ENCODE assay signal across 17 cellular contexts in the genomic region with DNA sequence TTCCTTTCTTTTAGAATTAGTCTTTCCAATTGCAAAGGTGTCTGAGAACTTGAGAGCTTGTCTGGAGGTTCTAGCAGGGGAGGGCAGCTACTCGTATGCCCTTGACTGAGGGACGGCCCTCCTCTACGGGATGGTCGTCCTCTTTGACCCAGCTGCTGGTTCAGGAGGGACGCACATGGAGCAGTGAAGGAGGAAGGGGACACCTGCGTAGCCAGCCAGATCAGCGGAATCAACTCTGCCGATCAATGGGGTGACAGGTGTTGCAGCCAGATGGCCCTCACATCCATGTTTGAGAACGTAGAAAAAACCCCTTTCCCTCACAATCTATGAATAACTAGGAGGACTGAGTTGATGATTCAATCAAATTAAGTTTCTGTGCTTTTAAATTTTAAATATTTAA. TPM values are rescaled to one million over a fixed set of nuclear protein-coding genes. Genes with fewer than 3 reads are reported as not detected.
DNase-seq lines count a peak whose midpoint lies in the region; ATAC-seq and TF ChIP-seq lines count a peak whose summit lies in the region.
"Had no signal": no experiment of that assay in that cellular context is flagged by ENCODE, and none has a peak within 500 bp of the region (broad histone marks: within the 10 kb centered on the region; RNA-seq: fewer than 3 reads in every experiment).

No MANE protein-coding gene starts in this region.

- H3K9me3 Mint-ChIP-seq in brain (no peaks in the 10 kb centered on the region), neural crest cell (no peaks in the 10 kb centered on the region)
- no peaks in the 10 kb centered on the region for H3K9me3 Mint-ChIP-seq in activated CD4-positive, alpha-beta T cell treated with anti-CD3 and anti-CD28 coated beads, Interleukin-2, amount 10 ng/mL, durations not matched to agents 7 days and 5 days
- H3K9me3 Mint-ChIP-seq: activated CD8-positive, alpha-beta T cell treated with anti-CD3 and anti-CD28 coated beads for 36 hours; immature natural killer cell; natural killer cell treated with Interleukin-12 subunit alpha and Interleukin-12 subunit beta and Interleukin-15 and Interleukin-18, amount 100 ng/mL, for 72 hours had no signal

- TF ChIP-seq POLR2A in ovary (IDR thresholded peaks at IDR 0.05), result no peak

- TF ChIP-seq CTCF in brain (conservative IDR thresholded peaks at IDR 0.05) (no peak), neural crest cell (conservative IDR thresholded peaks at IDR 0.05) (no peak), ovary (IDR thresholded peaks at IDR 0.05) (no peak)

- H3K9me3 ChIP-seq in right cardiac atrium (ENCODE audit: control insufficient read depth, low read length), result no peaks in the 10 kb centered on the region
- no peaks in the 10 kb centered on the region for H3K9me3 ChIP-seq in ovary
- H3K9me3 ChIP-seq: colonic mucosa, HAP-1 had no signal

- no peaks in the 10 kb centered on the region for H3K36me3 ChIP-seq in ovary
- H3K36me3 ChIP-seq: colonic mucosa had no signal

- H3K4me3 ChIP-seq in right cardiac atrium (ENCODE audit: low read length) (no peak overlapping the region), ovary (no peak overlapping the region)
- H3K4me3 ChIP-seq: colonic mucosa, HAP-1 had no signal

- ATAC-seq in right cardiac atrium, result no peak
- ATAC-seq: activated CD8-positive, alpha-beta T cell treated with anti-CD3 and anti-CD28 coated beads for 36 hours; natural killer cell treated with Interleukin-12 subunit alpha and Interleukin-12 subunit beta and Interleukin-15 and Interleukin-18, amount 100 ng/mL, for 72 hours; T-helper 17 cell had no signal

- WGBS in right cardiac atrium, result 62% methylated on average over 9 of the region's 9 CpGs
- 65 to 68% (median 65%) methylated on average over 9 of the region's 9 CpGs for WGBS in ovary, 3 donors

- H3K4me1 Mint-ChIP-seq in brain (peaks cover 91% of the 10 kb centered on the region), neural crest cell (peaks cover 83% of the 10 kb centered on the region)
- H3K4me1 Mint-ChIP-seq in activated CD4-positive, alpha-beta T cell treated with anti-CD3 and anti-CD28 coated beads, Interleukin-2, amount 10 ng/mL, durations not matched to agents 7 days and 5 days, result peaks cover 26% of the 10 kb centered on the region

- H3K27me3 Mint-ChIP-seq in brain (no peaks in the 10 kb centered on the region), neural crest cell (ENCODE audit: low read depth) (no peaks in the 10 kb centered on the region)
- no peaks in the 10 kb centered on the region for H3K27me3 Mint-ChIP-seq in activated CD4-positive, alpha-beta T cell treated with anti-CD3 and anti-CD28 coated beads, Interleukin-2, amount 10 ng/mL, durations not matched to agents 7 days and 5 days
- H3K27me3 Mint-ChIP-seq: activated CD8-positive, alpha-beta T cell treated with anti-CD3 and anti-CD28 coated beads for 36 hours; natural killer cell treated with Interleukin-12 subunit alpha and Interleukin-12 subunit beta and Interleukin-15 and Interleukin-18, amount 100 ng/mL, for 72 hours; T-helper 17 cell had no signal

- no peaks in the 10 kb centered on the region for H3K27me3 ChIP-seq in right cardiac atrium (ENCODE audit: control insufficient read depth, insufficient read depth)
- no peaks in the 10 kb centered on the region for H3K27me3 ChIP-seq in ovary
- H3K27me3 ChIP-seq: colonic mucosa had no signal

- H3K27ac Mint-ChIP-seq in brain (peak overlapping the region; percentile 75 to 100 (median 92)), neural crest cell (ENCODE audit: unreplicated experiment) (no peak overlapping the region)
- no peak overlapping the region for H3K27ac Mint-ChIP-seq in activated CD4-positive, alpha-beta T cell treated with anti-CD3 and anti-CD28 coated beads, Interleukin-2, amount 10 ng/mL, durations not matched to agents 7 days and 5 days
- H3K27ac Mint-ChIP-seq: activated CD8-positive, alpha-beta T cell treated with anti-CD3 and anti-CD28 coated beads for 36 hours; immature natural killer cell; natural killer cell treated with Interleukin-12 subunit alpha and Interleukin-12 subunit beta and Interleukin-15 and Interleukin-18, amount 100 ng/mL, for 72 hours; T-helper 17 cell had no signal

- peak overlapping the region; percentile 47 for H3K27ac ChIP-seq in right cardiac atrium (ENCODE audit: low read length)
- no peak overlapping the region for H3K27ac ChIP-seq in ovary
- H3K27ac ChIP-seq: colonic mucosa had no signal

- intact Hi-C loops in right cardiac atrium (cut with DNase I) (no loop called here), cardiac septum (cut with DNase I) (no loop called here), ovary (cut with DNase I) (no loop called here)

- TF ChIP-seq EP300 in ovary (IDR thresholded peaks at IDR 0.05), result no peak

- peaks cover 41% of the 10 kb centered on the region for H3K36me3 Mint-ChIP-seq in brain
- peaks cover 12% of the 10 kb centered on the region for H3K36me3 Mint-ChIP-seq in neural crest cell (ENCODE audit: low read depth)
- peaks cover 14% of the 10 kb centered on the region for H3K36me3 Mint-ChIP-seq in activated CD4-positive, alpha-beta T cell treated with anti-CD3 and anti-CD28 coated beads, Interleukin-2, amount 10 ng/mL, durations not matched to agents 7 days and 5 days (ENCODE audit: low read depth)
- H3K36me3 Mint-ChIP-seq: natural killer cell treated with Interleukin-12 subunit alpha and Interleukin-12 subunit beta and Interleukin-15 and Interleukin-18, amount 100 ng/mL, for 72 hours had no signal

- POLR2A ChIA-PET in activated CD4-positive, alpha-beta T cell treated with anti-CD3 and anti-CD28 coated beads, Interleukin-2, amount 10 ng/mL, durations not matched to agents 7 days and 5 days (lab: Charles Lee), result no interaction called here

- H3K4me1 ChIP-seq in right cardiac atrium (ENCODE audit: control insufficient read depth, insufficient read depth, low read length) (peaks cover 58% of the 10 kb centered on the region), ovary (ENCODE audit: insufficient read depth) (peaks cover 34% of the 10 kb centered on the region)

- CTCF ChIA-PET in activated CD4-positive, alpha-beta T cell treated with anti-CD3 and anti-CD28 coated beads, Interleukin-2, amount 10 ng/mL, durations not matched to agents 7 days and 5 days (lab: Charles Lee), result interaction anchor here (1.1 kb wide), 1 partner anchor 28 kb away, joined by 3 read pairs; no protein-coding TSS in a partner anchor

- no peak for DNase-seq in right cardiac atrium
- no peak for DNase-seq in cardiac septum (ENCODE audit: low spot score)
- no peak for DNase-seq in neural crest cell (ENCODE audit: low read depth, low spot score)
- DNase-seq in stimulated activated CD4-positive, alpha-beta T cell treated with anti-CD3 and anti-CD28 coated beads, Interleukin-2, amount 100 ng/mL, for 24 hours, result no peak
- DNase-seq in ovary, result no peak
- no peak for DNase-seq in T-helper 9 cell
- no peak for DNase-seq in activated CD4-positive, alpha-beta T cell treated with anti-CD3 and anti-CD28 coated beads, Interleukin-2, amount 10 ng/mL, durations not matched to agents 7 days and 5 days
- DNase-seq: activated CD8-positive, alpha-beta T cell treated with anti-CD3 and anti-CD28 coated beads for 36 hours; activated naive CD4-positive, alpha-beta T cell treated with Interleukin-2 at 50 U/mL for 16 hours; colonic mucosa; immature natural killer cell; NCI-H1436; stimulated activated CD8-positive, alpha-beta memory T cell treated with anti-CD3 and anti-CD28 coated beads, Interleukin-4, amount 100 ng/mL, for 48 hours; T-helper 17 cell had no signal

- H3K4me3 Mint-ChIP-seq in brain (peak overlapping the region in 2 of 5 experiments; percentile 33 to 46), neural crest cell (peak overlapping the region; percentile 11)
- no peak overlapping the region for H3K4me3 Mint-ChIP-seq in activated CD4-positive, alpha-beta T cell treated with anti-CD3 and anti-CD28 coated beads, Interleukin-2, amount 10 ng/mL, durations not matched to agents 7 days and 5 days
- H3K4me3 Mint-ChIP-seq: activated CD8-positive, alpha-beta T cell treated with anti-CD3 and anti-CD28 coated beads for 36 hours; immature natural killer cell; natural killer cell treated with Interleukin-12 subunit alpha and Interleukin-12 subunit beta and Interleukin-15 and Interleukin-18, amount 100 ng/mL, for 72 hours; T-helper 17 cell had no signal

RNA-seq across cellular contexts. Expression of gene A3GALT2, which starts 15.7 kb away (rescaled TPM):
- total RNA-seq in right cardiac atrium (not detected), cardiac septum (not detected), neural crest cell (not detected in 2 replicates), ovary (not detected)
- polyA plus RNA-seq in right cardiac atrium (not detected), brain (ENCODE audit: insufficient read depth, low read depth, low replicate concordance) (not detected), ovary (not detected)
- total RNA-seq in activated CD4-positive, alpha-beta T cell treated with anti-CD3 and anti-CD28 coated beads, Interleukin-2, amount 10 ng/mL, durations not matched to agents 7 days and 5 days, result not detected
- total RNA-seq: activated CD8-positive, alpha-beta T cell treated with anti-CD3 and anti-CD28 coated beads for 36 hours; colonic mucosa; natural killer cell treated with Interleukin-12 subunit alpha and Interleukin-12 subunit beta and Interleukin-15 and Interleukin-18, amount 100 ng/mL, for 72 hours had no signal
- polyA plus RNA-seq: immature natural killer cell had no signal

Comparison
In these comparisons a context has a peak if more than half of its experiments do, and no peak if none do; other contexts are left out.
1. H3K27ac Mint-ChIP-seq: peak in brain (5 of 5); none in neural crest cell (single experiment) and activated CD4-positive, alpha-beta T cell treated with anti-CD3 and anti-CD28 coated beads, Interleukin-2, amount 10 ng/mL, durations not matched to agents 7 days and 5 days (single experiment).